8 cellular contexts compared by ENCODE assay signal in the genomic region with DNA sequence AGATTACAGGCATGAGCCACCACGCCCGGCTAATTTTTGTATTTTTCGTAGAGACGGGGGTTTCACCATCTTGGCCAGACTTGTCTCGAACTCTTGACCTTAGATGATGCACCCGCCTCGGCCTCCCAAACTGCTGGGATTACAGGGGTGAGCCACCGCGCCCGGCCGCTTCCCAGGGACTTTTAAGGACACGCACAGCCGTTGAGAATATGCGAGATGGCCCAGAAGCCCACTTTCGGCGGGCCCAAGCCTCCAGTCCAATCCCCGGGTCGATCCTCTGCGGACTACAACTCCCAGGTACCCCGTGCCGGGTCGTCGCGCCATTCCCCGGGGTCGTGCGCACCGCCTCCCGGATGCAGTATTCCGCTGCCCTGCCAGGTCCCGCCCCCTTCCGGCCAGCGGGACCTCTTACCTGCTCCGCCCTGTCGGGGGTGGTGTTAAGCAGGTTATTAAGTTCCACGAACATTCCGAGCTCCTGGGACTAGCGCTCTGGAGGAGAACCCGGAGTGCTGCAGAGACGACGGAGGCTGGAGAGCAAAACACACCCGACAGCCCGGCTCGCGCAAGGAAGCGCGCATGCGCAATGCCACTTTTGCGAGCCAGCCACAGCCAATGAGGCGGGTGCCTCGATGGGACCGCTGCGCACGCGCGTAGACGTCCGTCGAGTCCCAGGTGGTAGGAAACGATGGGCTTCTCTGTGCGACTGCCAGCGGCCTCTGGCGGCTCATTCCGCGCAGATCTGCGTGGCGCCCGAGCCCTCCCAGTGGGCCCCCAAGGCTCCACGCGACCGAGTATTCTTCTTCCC. TPM values are rescaled to one million over a fixed set of nuclear protein-coding genes. Genes with fewer than 3 reads are reported as not detected.
DNase-seq lines count a peak whose midpoint lies in the region; ATAC-seq and TF ChIP-seq lines count a peak whose summit lies in the region.

Gene ELP6, minus strand, starts transcription at position 588 of the 805 bp plus-strand sequence. Its CDS starts 122 bp downstream, at position 466.

- intact Hi-C loops in breast epithelium (cut with DNase I; ENCODE audit: low total_unique reads): no loop called here

- H3K36me3 ChIP-seq in breast epithelium: no peaks in the 10 kb centered on the region

- ATAC-seq in GM18873 (IDR thresholded peaks at IDR 0.05; ENCODE audit: low FRiP score, unreplicated experiment) (peak; percentile 81), HG03139 (IDR thresholded peaks at IDR 0.05; ENCODE audit: unreplicated experiment) (peak; percentile 88)

- H3K4me1 ChIP-seq in breast epithelium: no peaks in the 10 kb centered on the region

- no peaks in the 10 kb centered on the region for H3K27me3 ChIP-seq in breast epithelium

- TF ChIP-seq POLR2A in breast epithelium (IDR thresholded peaks at IDR 0.05): peak; percentile 16

- H3K4me3 ChIP-seq in breast epithelium (peak within 1 kb of the TSS; percentile 63 to 74 (median 73)), iPS-18c (ENCODE audit: insufficient read depth, low read depth, low read length) (peak within 1 kb of the TSS; percentile 97), skin epidermis (peak within 1 kb of the TSS; percentile 52 to 79 (median 68))

- TF ChIP-seq CTCF in VCaP (conservative IDR thresholded peaks at IDR 0.05) (peak; percentile 70), breast epithelium (IDR thresholded peaks at IDR 0.05) (peak; percentile 30 to 49 (median 34))

- peak within 1 kb of the TSS; percentile 98 for H3K27ac ChIP-seq in VCaP
- peak within 1 kb of the TSS; percentile 89 to 91 for H3K27ac ChIP-seq in breast epithelium
- H3K27ac ChIP-seq in skin epidermis: peak within 1 kb of the TSS; percentile 84 to 98 (median 92)

- peak; percentile 98 for DNase-seq in AG08395 (ENCODE audit: low spot score)
- peak; percentile 70 for DNase-seq in NCI-H2196 treated with DMSO at 0.1 percent for 48 hours (lab: John Stamatoyannopoulos, UW; ENCODE audit: unreplicated experiment)
- DNase-seq in breast epithelium (ENCODE audit: low spot score in 2 of 2): peak; percentile 96 to 97

- no peaks in the 10 kb centered on the region for H3K9me3 ChIP-seq in breast epithelium
- H3K9me3 ChIP-seq in iPS-18c (ENCODE audit: control insufficient read depth, insufficient read depth, low read length): no peaks in the 10 kb centered on the region

RNA-seq across cellular contexts. Expression of gene ELP6, which starts in this region (rescaled TPM):
- total RNA-seq in breast epithelium: 10 to 100 TPM; 21.8 to 28.5 (median 22.3) TPM

Comparison
In these comparisons a context has a peak if more than half of its experiments do, and no peak if none do; other contexts are left out.
1. Peak in every context shown above with its lines: DNase-seq, ATAC-seq, H3K4me3 ChIP-seq and H3K27ac ChIP-seq.